ENCODE assay signal across 1 cellular context in the genomic region with DNA sequence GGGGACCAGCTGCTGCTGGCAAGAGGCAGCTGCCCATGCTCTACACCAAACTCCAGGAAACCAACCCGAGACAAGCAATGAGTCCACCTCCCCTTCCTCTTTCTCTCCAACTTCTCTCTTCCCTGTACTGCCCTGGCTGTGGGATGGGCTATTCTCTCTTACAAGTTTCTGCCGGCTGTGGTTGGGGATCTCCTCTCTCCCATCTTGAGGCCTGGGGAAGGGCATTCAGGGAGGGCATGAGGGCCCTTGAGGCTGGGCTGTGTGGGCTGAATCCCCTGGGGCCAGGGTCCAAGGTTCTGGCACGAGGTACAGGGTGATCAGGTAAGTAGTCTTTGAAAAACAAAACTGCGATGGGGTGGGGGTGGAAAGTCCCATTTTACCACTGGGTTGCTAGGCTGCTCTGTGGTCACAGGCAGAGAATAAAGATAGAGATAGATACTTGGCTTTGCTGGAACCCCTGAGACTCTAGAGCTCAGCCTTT.
TF ChIP-seq lines count a peak whose summit lies in the region.

No MANE protein-coding gene starts in this region.

TF ChIP-seq in GM23338, 12 proteins besides CTCF, POLR2A, EP300 and RAD21 (continued from another document):
- TF ChIP-seq, protein P1, sequence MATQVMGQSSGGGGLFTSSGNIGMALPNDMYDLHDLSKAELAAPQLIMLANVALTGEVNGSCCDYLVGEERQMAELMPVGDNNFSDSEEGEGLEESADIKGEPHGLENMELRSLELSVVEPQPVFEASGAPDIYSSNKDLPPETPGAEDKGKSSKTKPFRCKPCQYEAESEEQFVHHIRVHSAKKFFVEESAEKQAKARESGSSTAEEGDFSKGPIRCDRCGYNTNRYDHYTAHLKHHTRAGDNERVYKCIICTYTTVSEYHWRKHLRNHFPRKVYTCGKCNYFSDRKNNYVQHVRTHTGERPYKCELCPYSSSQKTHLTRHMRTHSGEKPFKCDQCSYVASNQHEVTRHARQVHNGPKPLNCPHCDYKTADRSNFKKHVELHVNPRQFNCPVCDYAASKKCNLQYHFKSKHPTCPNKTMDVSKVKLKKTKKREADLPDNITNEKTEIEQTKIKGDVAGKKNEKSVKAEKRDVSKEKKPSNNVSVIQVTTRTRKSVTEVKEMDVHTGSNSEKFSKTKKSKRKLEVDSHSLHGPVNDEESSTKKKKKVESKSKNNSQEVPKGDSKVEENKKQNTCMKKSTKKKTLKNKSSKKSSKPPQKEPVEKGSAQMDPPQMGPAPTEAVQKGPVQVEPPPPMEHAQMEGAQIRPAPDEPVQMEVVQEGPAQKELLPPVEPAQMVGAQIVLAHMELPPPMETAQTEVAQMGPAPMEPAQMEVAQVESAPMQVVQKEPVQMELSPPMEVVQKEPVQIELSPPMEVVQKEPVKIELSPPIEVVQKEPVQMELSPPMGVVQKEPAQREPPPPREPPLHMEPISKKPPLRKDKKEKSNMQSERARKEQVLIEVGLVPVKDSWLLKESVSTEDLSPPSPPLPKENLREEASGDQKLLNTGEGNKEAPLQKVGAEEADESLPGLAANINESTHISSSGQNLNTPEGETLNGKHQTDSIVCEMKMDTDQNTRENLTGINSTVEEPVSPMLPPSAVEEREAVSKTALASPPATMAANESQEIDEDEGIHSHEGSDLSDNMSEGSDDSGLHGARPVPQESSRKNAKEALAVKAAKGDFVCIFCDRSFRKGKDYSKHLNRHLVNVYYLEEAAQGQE (IDR thresholded peaks at IDR 0.05; ENCODE audit: unreplicated experiment): no peak
